Comparison of ENCODE assay signal across 10 cellular contexts in the genomic region with DNA sequence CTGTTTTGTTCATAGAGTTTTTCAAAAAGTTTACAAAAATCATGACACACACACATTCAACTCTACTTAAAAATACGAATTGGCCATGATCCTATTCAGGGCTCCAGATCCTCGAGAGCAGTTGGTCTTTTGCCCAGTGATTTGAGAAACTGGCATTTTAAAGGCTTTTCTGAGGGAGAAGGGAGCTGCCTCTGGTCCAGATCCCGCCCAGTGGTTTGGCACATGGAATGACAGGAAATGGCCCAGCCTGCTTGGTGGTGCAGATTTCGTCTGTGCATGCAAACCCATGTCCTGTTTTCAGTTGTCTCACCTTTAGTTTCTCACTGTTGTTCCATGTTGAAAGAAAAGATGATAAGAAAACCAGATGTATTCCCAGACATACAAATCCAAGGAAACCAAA. TPM values are rescaled to one million over a fixed set of nuclear protein-coding genes. Genes with fewer than 3 reads are reported as not detected.
DNase-seq lines count a peak whose midpoint lies in the region; ATAC-seq and TF ChIP-seq lines count a peak whose summit lies in the region.
"Had no signal": no experiment of that assay in that cellular context is flagged by ENCODE, and none has a peak within 500 bp of the region (broad histone marks: within the 10 kb centered on the region; RNA-seq: fewer than 3 reads in every experiment).

No MANE protein-coding gene starts in this region.

- no peaks in the 10 kb centered on the region for H3K9me2 ChIP-seq in GM23338 (ENCODE audit: insufficient read depth)

- H3K79me2 ChIP-seq in GM23338 (replicated peaks; ENCODE audit: insufficient read depth): no peaks in the 10 kb centered on the region

- peaks cover 25% of the 10 kb centered on the region for H3K4me1 Mint-ChIP-seq in GM23338
- peaks cover 75% of the 10 kb centered on the region for H3K4me1 Mint-ChIP-seq in activated T-cell treated with anti-CD3 and anti-CD28 coated beads, Interleukin-2, amount 50 U/mL, for 4 hours (ENCODE audit: low read depth)

- DNase-seq in AG09319 (ENCODE audit: extremely low read depth, low read depth) (peak; percentile 16), GM23338 (ENCODE audit: low spot score) (peak; percentile 33), fibroblast of villous mesenchyme (ENCODE audit: low read depth) (peak; percentile 3), LoVo (ENCODE audit: low spot score) (no peak), lower lobe of right lung (no peak), mucosa of gallbladder (ENCODE audit: low spot score) (no peak)
- no peak for DNase-seq in activated T-cell treated with anti-CD3 and anti-CD28 coated beads, Interleukin-2, amount 50 U/mL, for 4 hours
- DNase-seq: activated CD4-positive, alpha-beta T cell treated with anti-CD3 and anti-CD28 coated beads, Interleukin-2, amount 50 U/mL, for 48 hours had no signal

- H3K36me3 ChIP-seq in GM23338 (ENCODE audit: insufficient read depth) (no peaks in the 10 kb centered on the region), lower lobe of right lung (no peaks in the 10 kb centered on the region)

- H3K27me3 Mint-ChIP-seq in GM23338 (ENCODE audit: insufficient read depth, low read depth, poor library complexity): peaks cover 10% of the 10 kb centered on the region
- no peaks in the 10 kb centered on the region for H3K27me3 Mint-ChIP-seq in activated T-cell treated with anti-CD3 and anti-CD28 coated beads, Interleukin-2, amount 50 U/mL, for 4 hours (ENCODE audit: low read depth)

- H3K4me1 ChIP-seq in GM23338 (ENCODE audit: insufficient read depth): peaks cover 8% of the 10 kb centered on the region; the same call in 1 of the 2 replicates
- peaks cover 16% of the 10 kb centered on the region for H3K4me1 ChIP-seq in lower lobe of right lung

- TF ChIP-seq CTCF in AG09319 (IDR thresholded peaks at IDR 0.05; ENCODE audit: low read depth, low read length) (no peak), GM23338 (conservative IDR thresholded peaks at IDR 0.05; ENCODE audit: low read depth in 2 of 2) (no peak), fibroblast of villous mesenchyme (IDR thresholded peaks at IDR 0.05; ENCODE audit: insufficient read depth, low read depth, low read length) (no peak), lower lobe of right lung (IDR thresholded peaks at IDR 0.05) (no peak)

- H3K27ac ChIP-seq in GM23338 (ENCODE audit: low read depth) (no peak overlapping the region), lower lobe of right lung (no peak overlapping the region)
- H3K27ac ChIP-seq: epithelial cell of prostate had no signal

- intact Hi-C loops in lower lobe of right lung (cut with DNase I): no loop called here

- no peak overlapping the region for H3K4me3 ChIP-seq in GM23338
- H3K4me3 ChIP-seq in fibroblast of villous mesenchyme (ENCODE audit: low read depth, low read length): no peak overlapping the region
- no peak overlapping the region for H3K4me3 ChIP-seq in lower lobe of right lung

- H3K27ac Mint-ChIP-seq in GM23338: no peak overlapping the region

- no peaks in the 10 kb centered on the region for H3F3A ChIP-seq in GM23338 (replicated peaks; ENCODE audit: low read depth)

- no peaks in the 10 kb centered on the region; the same call in 2 of the 3 replicates for H3K36me3 Mint-ChIP-seq in GM23338 (ENCODE audit: low read depth)
- H3K36me3 Mint-ChIP-seq in activated T-cell treated with anti-CD3 and anti-CD28 coated beads, Interleukin-2, amount 50 U/mL, for 4 hours (ENCODE audit: insufficient read depth): peaks cover 7% of the 10 kb centered on the region

- ATAC-seq in GM23338 (no peak), GM19395 (IDR thresholded peaks at IDR 0.05; ENCODE audit: unreplicated experiment) (no peak), lower lobe of right lung (no peak)
- no peak for ATAC-seq in activated T-cell treated with anti-CD3 and anti-CD28 coated beads, Interleukin-2, amount 50 U/mL, for 4 hours

- no peaks in the 10 kb centered on the region for H4K20me1 ChIP-seq in GM23338 (replicated peaks; ENCODE audit: insufficient read depth)

- no peaks in the 10 kb centered on the region for H3K9me3 Mint-ChIP-seq in GM23338
- H3K9me3 Mint-ChIP-seq in activated T-cell treated with anti-CD3 and anti-CD28 coated beads, Interleukin-2, amount 50 U/mL, for 4 hours: no peaks in the 10 kb centered on the region

- H3K4me3 Mint-ChIP-seq in GM23338: no peak overlapping the region
- peak overlapping the region; percentile 95 for H3K4me3 Mint-ChIP-seq in activated T-cell treated with anti-CD3 and anti-CD28 coated beads, Interleukin-2, amount 50 U/mL, for 4 hours

- no peak overlapping the region for H3K4me2 ChIP-seq in GM23338

- H3K27me3 ChIP-seq in GM23338 (ENCODE audit: insufficient read depth): peaks cover 24% of the 10 kb centered on the region
- peaks cover 22% of the 10 kb centered on the region for H3K27me3 ChIP-seq in lower lobe of right lung (ENCODE audit: low read depth)

- no peak overlapping the region for H2AFZ ChIP-seq in GM23338

- H3K9me3 ChIP-seq in lower lobe of right lung: no peaks in the 10 kb centered on the region

TF ChIP-seq in GM23338, 12 proteins besides CTCF, POLR2A, EP300 and RAD21 (continues in another document):
- TF ChIP-seq, protein P1, sequence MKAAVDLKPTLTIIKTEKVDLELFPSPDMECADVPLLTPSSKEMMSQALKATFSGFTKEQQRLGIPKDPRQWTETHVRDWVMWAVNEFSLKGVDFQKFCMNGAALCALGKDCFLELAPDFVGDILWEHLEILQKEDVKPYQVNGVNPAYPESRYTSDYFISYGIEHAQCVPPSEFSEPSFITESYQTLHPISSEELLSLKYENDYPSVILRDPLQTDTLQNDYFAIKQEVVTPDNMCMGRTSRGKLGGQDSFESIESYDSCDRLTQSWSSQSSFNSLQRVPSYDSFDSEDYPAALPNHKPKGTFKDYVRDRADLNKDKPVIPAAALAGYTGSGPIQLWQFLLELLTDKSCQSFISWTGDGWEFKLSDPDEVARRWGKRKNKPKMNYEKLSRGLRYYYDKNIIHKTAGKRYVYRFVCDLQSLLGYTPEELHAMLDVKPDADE (IDR thresholded peaks at IDR 0.05): no peak
- TF ChIP-seq NANOG (IDR thresholded peaks at IDR 0.05; ENCODE audit: borderline replicate concordance) (no peak), CREB1 (CRISPR knock-in tag; IDR thresholded peaks at IDR 0.05; ENCODE audit: low read depth) (no peak), STAT1 (IDR thresholded peaks at IDR 0.05; ENCODE audit: unreplicated experiment) (no peak)
- TF ChIP-seq, protein P2, sequence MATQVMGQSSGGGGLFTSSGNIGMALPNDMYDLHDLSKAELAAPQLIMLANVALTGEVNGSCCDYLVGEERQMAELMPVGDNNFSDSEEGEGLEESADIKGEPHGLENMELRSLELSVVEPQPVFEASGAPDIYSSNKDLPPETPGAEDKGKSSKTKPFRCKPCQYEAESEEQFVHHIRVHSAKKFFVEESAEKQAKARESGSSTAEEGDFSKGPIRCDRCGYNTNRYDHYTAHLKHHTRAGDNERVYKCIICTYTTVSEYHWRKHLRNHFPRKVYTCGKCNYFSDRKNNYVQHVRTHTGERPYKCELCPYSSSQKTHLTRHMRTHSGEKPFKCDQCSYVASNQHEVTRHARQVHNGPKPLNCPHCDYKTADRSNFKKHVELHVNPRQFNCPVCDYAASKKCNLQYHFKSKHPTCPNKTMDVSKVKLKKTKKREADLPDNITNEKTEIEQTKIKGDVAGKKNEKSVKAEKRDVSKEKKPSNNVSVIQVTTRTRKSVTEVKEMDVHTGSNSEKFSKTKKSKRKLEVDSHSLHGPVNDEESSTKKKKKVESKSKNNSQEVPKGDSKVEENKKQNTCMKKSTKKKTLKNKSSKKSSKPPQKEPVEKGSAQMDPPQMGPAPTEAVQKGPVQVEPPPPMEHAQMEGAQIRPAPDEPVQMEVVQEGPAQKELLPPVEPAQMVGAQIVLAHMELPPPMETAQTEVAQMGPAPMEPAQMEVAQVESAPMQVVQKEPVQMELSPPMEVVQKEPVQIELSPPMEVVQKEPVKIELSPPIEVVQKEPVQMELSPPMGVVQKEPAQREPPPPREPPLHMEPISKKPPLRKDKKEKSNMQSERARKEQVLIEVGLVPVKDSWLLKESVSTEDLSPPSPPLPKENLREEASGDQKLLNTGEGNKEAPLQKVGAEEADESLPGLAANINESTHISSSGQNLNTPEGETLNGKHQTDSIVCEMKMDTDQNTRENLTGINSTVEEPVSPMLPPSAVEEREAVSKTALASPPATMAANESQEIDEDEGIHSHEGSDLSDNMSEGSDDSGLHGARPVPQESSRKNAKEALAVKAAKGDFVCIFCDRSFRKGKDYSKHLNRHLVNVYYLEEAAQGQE (IDR thresholded peaks at IDR 0.05; ENCODE audit: unreplicated experiment): no peak

RNA-seq across cellular contexts. Expression of a gene that starts 3.6 kb away (rescaled TPM):
- 5.0 and 7.3 TPM in 2 replicates for total RNA-seq in GM23338 (2014; rRNA removed; shearing (Covaris generic))
- polyA plus RNA-seq in GM23338 (2016; fragmentation: Nextera tagmentation; extraction: Ambion mirVana): 3.4 and 4.2 TPM in 2 replicates
- 10 to 100 TPM; 35.5 to 49.5 (median 36.9) TPM for total RNA-seq in activated T-cell treated with anti-CD3 and anti-CD28 coated beads, Interleukin-2, amount 50 U/mL, for 4 hours
- total RNA-seq in fibroblast of villous mesenchyme (1.3 and 3.2 TPM in 2 replicates), lower lobe of right lung (2.7 TPM), mucosa of gallbladder (5.0 TPM)

Comparison
In these comparisons a context has a peak if more than half of its experiments do, and no peak if none do; other contexts are left out.
1. DNase-seq: peak in AG09319 (single experiment), GM23338 (single experiment) and fibroblast of villous mesenchyme (single experiment); none in activated T-cell treated with anti-CD3 and anti-CD28 coated beads, Interleukin-2, amount 50 U/mL, for 4 hours (single experiment), LoVo (single experiment), lower lobe of right lung (single experiment) and mucosa of gallbladder (single experiment).